ENCODE assay signal across 21 cellular contexts in the genomic region with DNA sequence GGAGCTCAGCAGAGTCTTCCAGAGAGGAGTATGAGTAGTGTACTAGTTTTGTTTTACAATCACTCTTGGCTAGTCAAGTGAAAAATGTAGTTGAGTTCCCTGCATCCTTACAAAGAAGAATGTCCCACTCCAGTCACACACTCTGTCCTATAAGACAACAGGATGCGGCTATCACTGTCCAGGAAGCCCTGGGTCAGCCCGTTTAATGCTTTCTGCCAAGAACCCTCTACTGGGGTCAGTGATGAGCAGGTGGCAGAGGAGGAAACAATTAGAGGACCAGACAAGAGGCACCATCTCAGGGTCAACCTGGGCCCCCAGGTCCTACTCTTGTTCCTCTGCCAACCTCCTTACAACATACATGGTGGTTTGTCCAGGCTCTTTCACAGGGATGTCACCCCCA. TPM values are rescaled to one million over a fixed set of nuclear protein-coding genes. Genes with fewer than 3 reads are reported as not detected.
DNase-seq lines count a peak whose midpoint lies in the region; ATAC-seq and TF ChIP-seq lines count a peak whose summit lies in the region.
"Had no signal": no experiment of that assay in that cellular context is flagged by ENCODE, and none has a peak within 500 bp of the region (broad histone marks: within the 10 kb centered on the region; RNA-seq: fewer than 3 reads in every experiment).

No MANE protein-coding gene starts in this region.

- H3K9me3 Mint-ChIP-seq in stimulated activated effector memory CD8-positive, alpha-beta T cell treated with anti-CD3 and anti-CD28 coated beads, Interleukin-12 subunit alpha, Interleukin-12 subunit beta, amount 100 ng/mL, for 72 hours: no peaks in the 10 kb centered on the region
- no peaks in the 10 kb centered on the region for H3K9me3 Mint-ChIP-seq in naive thymus-derived CD4-positive, alpha-beta T cell

- peak overlapping the region in 8 of 10 donors; percentile 11 to 96 (median 91) for H3K27ac ChIP-seq in heart right ventricle
- H3K27ac ChIP-seq in naive thymus-derived CD4-positive, alpha-beta T cell (ENCODE audit: low read depth, low read length): no peak overlapping the region
- H3K27ac ChIP-seq: BLaER1 treated with 17β-estradiol and CSF1 and Interleukin-3, amounts not matched to agents 10 nM and 100 nM; GM23248 had no signal

- POLR2A ChIA-PET in naive thymus-derived CD4-positive, alpha-beta T cell (lab: Charles Lee): no interaction called here

- 68 to 70% methylated on average over 2 of the region's 2 CpGs for WGBS in heart right ventricle, 2 donors

- H3K27me3 ChIP-seq in heart right ventricle: no peaks in the 10 kb centered on the region
- H3K27me3 ChIP-seq in naive thymus-derived CD4-positive, alpha-beta T cell (ENCODE audit: control insufficient read depth in 2 of 2, insufficient read depth in 2 of 2, low read length in 2 of 2): no peaks in the 10 kb centered on the region
- H3K27me3 ChIP-seq: BLaER1 treated with 17β-estradiol and CSF1 and Interleukin-3, amounts not matched to agents 10 nM and 100 nM had no signal

- H3K4me1 Mint-ChIP-seq in stimulated activated effector memory CD8-positive, alpha-beta T cell treated with anti-CD3 and anti-CD28 coated beads, Interleukin-12 subunit alpha, Interleukin-12 subunit beta, amount 100 ng/mL, for 72 hours: no peaks in the 10 kb centered on the region
- H3K4me1 Mint-ChIP-seq in naive thymus-derived CD4-positive, alpha-beta T cell: no peaks in the 10 kb centered on the region
- H3K4me1 Mint-ChIP-seq: CD4-positive, alpha-beta memory T cell had no signal

- CTCF ChIA-PET in naive thymus-derived CD4-positive, alpha-beta T cell (lab: Charles Lee): no interaction called here

- no peak for TF ChIP-seq CTCF in heart right ventricle (IDR thresholded peaks at IDR 0.05)
- TF ChIP-seq CTCF in foreskin fibroblast (IDR thresholded peaks at IDR 0.05; ENCODE audit: low read depth, low read length): no peak

- intact Hi-C loops in heart right ventricle (cut with DNase I): loop anchor here in 1 of 10 donors (5.0 kb wide), 1 partner anchor 50 kb away; no protein-coding TSS in a partner anchor
- intact Hi-C loops in Right ventricle myocardium superior (cut with DNase I): no loop called here
- intact Hi-C loops in naive thymus-derived CD4-positive, alpha-beta T cell (cut with micrococcal nuclease): no loop called here

- no peak for DNase-seq in heart right ventricle
- DNase-seq in Right ventricle myocardium superior: no peak
- peak; percentile 36 for DNase-seq in islet precursor cell
- DNase-seq in stimulated activated effector memory CD8-positive, alpha-beta T cell treated with anti-CD3 and anti-CD28 coated beads, Interleukin-12 subunit alpha, Interleukin-12 subunit beta, amount 100 ng/mL, for 72 hours (ENCODE audit: low spot score in 2 of 2): no peak
- DNase-seq in foreskin fibroblast: no peak
- DNase-seq in naive thymus-derived CD4-positive, alpha-beta T cell: no peak
- DNase-seq: 8988T; Caco-2; CD4-positive, alpha-beta memory T cell; DND-41; GM23248; HCEC 1CT; NCI-H1105 treated with DMSO at 0.1 percent for 48 hours; NCI-H2081 treated with DMSO at 0.1 percent for 48 hours; NCI-H2171 treated with DMSO at 0.1 percent for 48 hours; NCI-H446; NCI-H526; OCI-M1 had no signal

- no peak overlapping the region for H3K27ac Mint-ChIP-seq in stimulated activated effector memory CD8-positive, alpha-beta T cell treated with anti-CD3 and anti-CD28 coated beads, Interleukin-12 subunit alpha, Interleukin-12 subunit beta, amount 100 ng/mL, for 72 hours
- no peak overlapping the region for H3K27ac Mint-ChIP-seq in naive thymus-derived CD4-positive, alpha-beta T cell
- H3K27ac Mint-ChIP-seq: CD4-positive, alpha-beta memory T cell had no signal

- ATAC-seq in heart right ventricle: no peak
- ATAC-seq in Right ventricle myocardium superior (ENCODE audit: poor library complexity): no peak
- ATAC-seq in stimulated activated effector memory CD8-positive, alpha-beta T cell treated with anti-CD3 and anti-CD28 coated beads, Interleukin-12 subunit alpha, Interleukin-12 subunit beta, amount 100 ng/mL, for 72 hours: peak; percentile 22
- no peak for ATAC-seq in HG03095 (IDR thresholded peaks at IDR 0.05; ENCODE audit: unreplicated experiment)
- no peak for ATAC-seq in naive thymus-derived CD4-positive, alpha-beta T cell
- ATAC-seq: GM12878 had no signal

- H3K9me3 ChIP-seq in heart right ventricle: no peaks in the 10 kb centered on the region
- H3K9me3 ChIP-seq in naive thymus-derived CD4-positive, alpha-beta T cell (ENCODE audit: control insufficient read depth in 2 of 3, low read length in 3 of 3): no peaks in the 10 kb centered on the region
- H3K9me3 ChIP-seq: BLaER1 treated with 17β-estradiol and CSF1 and Interleukin-3, amounts not matched to agents 10 nM and 100 nM; Caco-2 had no signal

- peaks cover 0 to 88% (median 17%) of the 10 kb centered on the region in 9 donors for H3K36me3 ChIP-seq in heart right ventricle
- no peaks in the 10 kb centered on the region for H3K36me3 ChIP-seq in naive thymus-derived CD4-positive, alpha-beta T cell (ENCODE audit: control insufficient read depth in 2 of 3, insufficient read depth in 3 of 3, low read length in 3 of 3)

- no peak overlapping the region for H3K4me3 Mint-ChIP-seq in stimulated activated effector memory CD8-positive, alpha-beta T cell treated with anti-CD3 and anti-CD28 coated beads, Interleukin-12 subunit alpha, Interleukin-12 subunit beta, amount 100 ng/mL, for 72 hours
- H3K4me3 Mint-ChIP-seq in naive thymus-derived CD4-positive, alpha-beta T cell: no peak overlapping the region
- H3K4me3 Mint-ChIP-seq: CD4-positive, alpha-beta memory T cell had no signal

- peaks cover 19 to 77% (median 52%) of the 10 kb centered on the region in 9 donors for H3K4me1 ChIP-seq in heart right ventricle
- H3K4me1 ChIP-seq in naive thymus-derived CD4-positive, alpha-beta T cell (ENCODE audit: control insufficient read depth in 2 of 2, insufficient read depth in 2 of 2, low read length in 2 of 2): no peaks in the 10 kb centered on the region

- peaks cover 0 to 3% (median 0%) of the 10 kb centered on the region in 5 donors for H3K27me3 Mint-ChIP-seq in naive thymus-derived CD4-positive, alpha-beta T cell
- H3K27me3 Mint-ChIP-seq: CD4-positive, alpha-beta memory T cell had no signal

- no peak overlapping the region for H3K4me3 ChIP-seq in heart right ventricle
- no peak overlapping the region for H3K4me3 ChIP-seq in foreskin fibroblast (ENCODE audit: low read depth in 1 of 2, low read length in 2 of 2)
- no peak overlapping the region for H3K4me3 ChIP-seq in naive thymus-derived CD4-positive, alpha-beta T cell (ENCODE audit: low read length)
- H3K4me3 ChIP-seq: BLaER1 treated with 17β-estradiol and CSF1 and Interleukin-3, amounts not matched to agents 10 nM and 100 nM; GM12878; GM23248 had no signal

- H3K36me3 Mint-ChIP-seq in stimulated activated effector memory CD8-positive, alpha-beta T cell treated with anti-CD3 and anti-CD28 coated beads, Interleukin-12 subunit alpha, Interleukin-12 subunit beta, amount 100 ng/mL, for 72 hours: no peaks in the 10 kb centered on the region
- H3K36me3 Mint-ChIP-seq in naive thymus-derived CD4-positive, alpha-beta T cell: no peaks in the 10 kb centered on the region
- H3K36me3 Mint-ChIP-seq: CD4-positive, alpha-beta memory T cell had no signal

RNA-seq across cellular contexts. Expression of a gene that starts 47.0 kb away (rescaled TPM):
- total RNA-seq in heart right ventricle (100 to 1,000 TPM; 201 to 467 (median 347) TPM), Right ventricle myocardium superior (226 TPM)
- polyA plus RNA-seq in heart right ventricle: 100 to 1,000 TPM; 152 to 247 TPM
- 10 to 100 TPM in 2 of 5 experiments, under 1 TPM in 3; 0.32 to 27.6 (median 0.61) TPM for total RNA-seq in naive thymus-derived CD4-positive, alpha-beta T cell
- 1 to 10 TPM in 1 of 2 donors, under 1 TPM in 1; 0.89 to 1.2 TPM for polyA plus RNA-seq in naive thymus-derived CD4-positive, alpha-beta T cell
